In the genomic region with DNA sequence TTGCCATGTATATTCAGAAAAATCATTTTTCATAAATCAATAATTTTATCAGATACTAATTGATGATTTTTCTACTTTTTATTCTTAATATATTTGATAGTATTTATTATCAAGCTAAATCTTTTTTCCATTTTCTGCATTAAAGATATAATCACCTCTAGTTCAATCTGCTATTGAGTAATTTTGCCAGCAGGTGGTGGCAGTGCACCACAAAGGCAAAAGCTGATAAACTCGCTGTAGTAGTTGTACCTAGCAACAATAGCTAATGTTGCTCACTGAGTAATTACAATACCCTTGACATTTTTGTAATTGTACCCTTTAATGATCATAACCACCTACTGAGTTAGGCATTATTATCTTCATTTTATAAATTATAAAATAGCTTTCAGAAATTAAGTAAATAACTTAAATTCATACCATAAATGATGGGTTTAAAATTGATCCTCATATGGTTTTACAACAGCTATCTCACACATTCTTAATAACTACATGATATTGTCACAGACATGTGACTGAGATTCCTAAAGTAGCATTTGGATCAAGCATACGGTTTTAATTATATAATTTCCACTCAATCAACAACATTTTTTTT, we compare ENCODE assay signal across 8 cellular contexts.
A peak's percentile ranks its signal among the peaks of the same experiment; 100 is the strongest.
DNase-seq lines count a peak whose midpoint lies in the region; ATAC-seq lines count a peak whose summit lies in the region.

No MANE protein-coding gene starts in this region.

- no peaks in the 10 kb centered on the region for H3K9me3 Mint-ChIP-seq in activated T-cell treated with anti-CD3 and anti-CD28 coated beads, Interleukin-2, amount 50 U/mL, for 24 hours

- no peak overlapping the region for H3K27ac Mint-ChIP-seq in activated T-cell treated with anti-CD3 and anti-CD28 coated beads, Interleukin-2, amount 50 U/mL, for 24 hours

- no peaks in the 10 kb centered on the region for H3K36me3 Mint-ChIP-seq in activated T-cell treated with anti-CD3 and anti-CD28 coated beads, Interleukin-2, amount 50 U/mL, for 24 hours (ENCODE audit: low read depth)

- H3K27me3 Mint-ChIP-seq in activated T-cell treated with anti-CD3 and anti-CD28 coated beads, Interleukin-2, amount 50 U/mL, for 24 hours = peaks cover 4% of the 10 kb centered on the region

- DNase-seq in DMS114 treated with DMSO at 0.1 percent for 48 hours (lab: John Stamatoyannopoulos, UW; ENCODE audit: unreplicated experiment) = peak; percentile 24
- peak; percentile 4 to 73 for DNase-seq in NCI-H526 (lab: John Stamatoyannopoulos, UW)
- peak; percentile 49 for DNase-seq in activated T-cell treated with anti-CD3 and anti-CD28 coated beads, Interleukin-2, amount 50 U/mL, for 24 hours
- DNase-seq in glomerular visceral epithelial cell (ENCODE audit: extremely low spot score) = peak; percentile 72
- peak; percentile 17 for DNase-seq in retina
- DNase-seq in DMS79 treated with DMSO at 0.1 percent for 48 hours (lab: John Stamatoyannopoulos, UW) = no peak

- ATAC-seq in GM19463 (IDR thresholded peaks at IDR 0.05; ENCODE audit: unreplicated experiment) (peak; percentile 95), HG03439 (IDR thresholded peaks at IDR 0.05; ENCODE audit: unreplicated experiment) (peak; percentile 96)

- peaks cover 4% of the 10 kb centered on the region for H3K4me1 Mint-ChIP-seq in activated T-cell treated with anti-CD3 and anti-CD28 coated beads, Interleukin-2, amount 50 U/mL, for 24 hours (ENCODE audit: low read depth)

- H3K4me3 Mint-ChIP-seq in activated T-cell treated with anti-CD3 and anti-CD28 coated beads, Interleukin-2, amount 50 U/mL, for 24 hours = no peak overlapping the region
